8 cellular contexts compared by ENCODE assay signal in genomic region chr17:60602385-60602742, GRCh38. TPM values are rescaled to one million over a fixed set of nuclear protein-coding genes. Genes with fewer than 3 reads are reported as not detected.
DNase-seq lines count a peak whose midpoint lies in the region; ATAC-seq lines count a peak whose summit lies in the region.

No MANE protein-coding gene starts in this region.

- peaks cover 8% of the 10 kb centered on the region for H3K4me1 ChIP-seq in SJCRH30
- H3K4me1 ChIP-seq in rectal smooth muscle tissue (ENCODE audit: control insufficient read depth, insufficient read depth, low read length): peaks cover 8% of the 10 kb centered on the region

- H3K27ac ChIP-seq in SJCRH30 (no peak overlapping the region), rectal smooth muscle tissue (ENCODE audit: low read depth, low read length) (peak overlapping the region; percentile 7)

- ATAC-seq in HG02678 (IDR thresholded peaks at IDR 0.05; ENCODE audit: unreplicated experiment): no peak

- H3K36me3 ChIP-seq in SJCRH30 (no peaks in the 10 kb centered on the region), rectal smooth muscle tissue (ENCODE audit: control insufficient read depth, insufficient read depth, low read length) (no peaks in the 10 kb centered on the region)

- peak overlapping the region; percentile 95 for H3K4me3 ChIP-seq in GM08714 (ENCODE audit: low read length)
- peak overlapping the region; percentile 80 for H3K4me3 ChIP-seq in SJCRH30
- peak overlapping the region; percentile 99 for H3K4me3 ChIP-seq in rectal smooth muscle tissue (ENCODE audit: low read length)

- H3K27me3 ChIP-seq in SJCRH30 (no peaks in the 10 kb centered on the region), rectal smooth muscle tissue (ENCODE audit: control insufficient read depth, insufficient read depth, low read length) (no peaks in the 10 kb centered on the region)

- peak; percentile 9 to 27 for DNase-seq in SJCRH30
- peak; percentile 18 for DNase-seq in fibroblast of peridontal ligament (ENCODE audit: extremely low read depth)
- DNase-seq in NCI-H446 (lab: John Stamatoyannopoulos, UW): no peak
- DNase-seq in stimulated activated CD4-positive, alpha-beta T cell treated with anti-CD3 and anti-CD28 coated beads, Interleukin-2, amount 100 ng/mL, for 24 hours: no peak
- DNase-seq in Kasumi-1 (lab: John Stamatoyannopoulos, UW): no peak

- no peak overlapping the region for H3K9ac ChIP-seq in rectal smooth muscle tissue (ENCODE audit: low read length)

- no peaks in the 10 kb centered on the region for H3K9me3 ChIP-seq in SJCRH30 (replicated peaks)

RNA-seq across cellular contexts. Expression of gene PPM1D, which starts 2.4 kb away (rescaled TPM):
- 10.8 TPM in 2 replicates for total RNA-seq in SJCRH30 (2014; rRNA removed; shearing (Covaris generic))

Comparison
In these comparisons a context has a peak if more than half of its experiments do, and no peak if none do; other contexts are left out.
1. DNase-seq: peak in SJCRH30 (2 of 2) and fibroblast of peridontal ligament (single experiment); none in NCI-H446 (0 of 2), stimulated activated CD4-positive, alpha-beta T cell treated with anti-CD3 and anti-CD28 coated beads, Interleukin-2, amount 100 ng/mL, for 24 hours (0 of 2) and Kasumi-1 (0 of 2).
2. Peak in every context shown above with its lines, with median percentiles within 50 percentile points of each other: H3K4me3 ChIP-seq.